ENCODE assay signal across 8 cellular contexts in genomic region chr16:49854227-49855203, GRCh38. TPM values are rescaled to one million over a fixed set of nuclear protein-coding genes. Genes with fewer than 3 reads are reported as not detected.
DNase-seq lines count a peak whose midpoint lies in the region; ATAC-seq and TF ChIP-seq lines count a peak whose summit lies in the region.

No MANE protein-coding gene starts in this region.

- H3K4me3 ChIP-seq in testis = peak overlapping the region; percentile 74 to 76

- no peaks in the 10 kb centered on the region for H3K36me3 ChIP-seq in testis (ENCODE audit: low read depth, missing control alignments)

- no peaks in the 10 kb centered on the region for H3K9me3 ChIP-seq in testis

- TF ChIP-seq POLR2A in testis (IDR thresholded peaks at IDR 0.05) = no peak

- H3K4me1 ChIP-seq in testis = peaks cover 8% of the 10 kb centered on the region

- intact Hi-C loops in testis (cut with DNase I; ENCODE audit: low total_unique reads) = no loop called here

- H3K27me3 ChIP-seq in testis = no peaks in the 10 kb centered on the region

- ATAC-seq in HG03432 (IDR thresholded peaks at IDR 0.05; ENCODE audit: unreplicated experiment) = peak; percentile 19

- H3K27ac ChIP-seq in testis = peak overlapping the region; percentile 79 to 90

- DNase-seq in NCI-H146 (lab: John Stamatoyannopoulos, UW) (peak; percentile 44), NCI-H146 treated with DMSO at 0.1 percent for 48 hours (lab: John Stamatoyannopoulos, UW; ENCODE audit: unreplicated experiment) (no peak), astrocyte of the hippocampus (ENCODE audit: low read depth, low spot score) (peak; percentile 65), left kidney (ENCODE audit: low read depth, low spot score) (peak; percentile 86), testis (no peak), activated gamma-delta T cell (lab: John Stamatoyannopoulos, UW) (no peak), GM19240 (ENCODE audit: insufficient read length, low spot score) (no peak)

- TF ChIP-seq CTCF in testis (IDR thresholded peaks at IDR 0.05) = no peak

- WGBS in testis, 2 donors = 7 to 9% methylated on average over 24 to 74 of the region's 76 CpGs

RNA-seq across cellular contexts. Expression of gene ZNF423, which starts 1.4 kb away (rescaled TPM):
- total RNA-seq in testis = 10 to 100 TPM; 12.1 to 19.0 TPM
- polyA plus RNA-seq in testis (ENCODE audit: insufficient read depth, low read depth, low replicate concordance) = 8.9 TPM

Comparison
In these comparisons a context has a peak if more than half of its experiments do, and no peak if none do; other contexts are left out.
1. DNase-seq: peak in NCI-H146 (single experiment), astrocyte of the hippocampus (single experiment) and left kidney (single experiment); none in NCI-H146 treated with DMSO at 0.1 percent for 48 hours (single experiment), testis (single experiment), activated gamma-delta T cell (single experiment) and GM19240 (single experiment).